ENCODE assay signal across 21 cellular contexts in genomic region chr2:44310287-44310686, GRCh38. TPM values are rescaled to one million over a fixed set of nuclear protein-coding genes. Genes with fewer than 3 reads are reported as not detected.
"Had no signal": no experiment of that assay in that cellular context is flagged by ENCODE, and none has a peak within 500 bp of the region (broad histone marks: within the 10 kb centered on the region; RNA-seq: fewer than 3 reads in every experiment).

No MANE protein-coding gene starts in this region.

- ATAC-seq: activated T-helper 17 cell treated with anti-CD3 and anti-CD28 coated beads, Interleukin-2, amount 50 U/mL, for 72 hours; esophagus mucosa; heart right ventricle; left lung had no signal

- H3K4me3 Mint-ChIP-seq: activated CD4-positive, alpha-beta memory T cell treated with anti-CD3 and anti-CD28 coated beads, Interleukin-2, amount 10 ng/mL, durations not matched to agents 7 days and 5 days; activated naive CD8-positive, alpha-beta T cell treated with anti-CD3 and anti-CD28 coated beads for 36 hours; activated T-helper 17 cell treated with anti-CD3 and anti-CD28 coated beads, Interleukin-2, amount 50 U/mL, for 72 hours; brain; nephron progenitor cell had no signal

- H3K4me3 ChIP-seq: colonic mucosa, heart right ventricle, left lung, tibial artery had no signal

- H3K27me3 Mint-ChIP-seq: activated CD4-positive, alpha-beta memory T cell treated with anti-CD3 and anti-CD28 coated beads, Interleukin-2, amount 10 ng/mL, durations not matched to agents 7 days and 5 days; activated naive CD8-positive, alpha-beta T cell treated with anti-CD3 and anti-CD28 coated beads for 36 hours; activated T-helper 17 cell treated with anti-CD3 and anti-CD28 coated beads, Interleukin-2, amount 50 U/mL, for 72 hours had no signal

- H3K36me3 ChIP-seq: colonic mucosa had no signal

- H3K27me3 ChIP-seq: colonic mucosa, heart right ventricle, left lung, tibial artery had no signal

- H3K27ac Mint-ChIP-seq: activated CD4-positive, alpha-beta memory T cell treated with anti-CD3 and anti-CD28 coated beads, Interleukin-2, amount 10 ng/mL, durations not matched to agents 7 days and 5 days; activated naive CD8-positive, alpha-beta T cell treated with anti-CD3 and anti-CD28 coated beads for 36 hours; activated T-helper 17 cell treated with anti-CD3 and anti-CD28 coated beads, Interleukin-2, amount 50 U/mL, for 72 hours; brain; nephron progenitor cell had no signal

- DNase-seq: activated CD4-positive, alpha-beta memory T cell treated with anti-CD3 and anti-CD28 coated beads, Interleukin-2, amount 10 ng/mL, durations not matched to agents 7 days and 5 days; activated CD4-positive, alpha-beta T cell treated with anti-CD3 and anti-CD28 coated beads for 48 hours; activated CD4-positive, CD25-positive, alpha-beta regulatory T cell; activated naive CD4-positive, alpha-beta T cell; activated naive CD8-positive, alpha-beta T cell treated with anti-CD3 and anti-CD28 coated beads for 36 hours; activated T-cell treated with anti-CD3 and anti-CD28 coated beads, Interleukin-2, amount 50 U/mL, for 1 hour; anterior cingulate cortex; caudate nucleus; colonic mucosa; heart right ventricle; left lung; mammary epithelial cell; nephron progenitor cell; nucleus accumbens; stimulated activated CD8-positive, alpha-beta memory T cell treated with anti-CD3 and anti-CD28 coated beads, Interleukin-4, amount 100 ng/mL, for 48 hours; stimulated activated naive CD4-positive, alpha-beta T cell treated with Interleukin-2 at 50 U/mL for 16 hours; tibial artery had no signal

- H3K4me1 Mint-ChIP-seq: activated CD4-positive, alpha-beta memory T cell treated with anti-CD3 and anti-CD28 coated beads, Interleukin-2, amount 10 ng/mL, durations not matched to agents 7 days and 5 days; activated naive CD8-positive, alpha-beta T cell treated with anti-CD3 and anti-CD28 coated beads for 36 hours; activated T-helper 17 cell treated with anti-CD3 and anti-CD28 coated beads, Interleukin-2, amount 50 U/mL, for 72 hours; brain; nephron progenitor cell had no signal

RNA-seq across cellular contexts. Expression of gene SLC3A1, which starts 35.0 kb away (rescaled TPM):
- total RNA-seq: activated naive CD8-positive, alpha-beta T cell treated with anti-CD3 and anti-CD28 coated beads for 36 hours; activated T-helper 17 cell treated with anti-CD3 and anti-CD28 coated beads, Interleukin-2, amount 50 U/mL, for 72 hours; esophagus mucosa; left lung; mammary epithelial cell; myocyte had no signal
